8 cellular contexts compared by ENCODE assay signal in genomic region chr16:2156025-2156848, GRCh38. TPM values are rescaled to one million over a fixed set of nuclear protein-coding genes. Genes with fewer than 3 reads are reported as not detected.
A peak's percentile ranks its signal among the peaks of the same experiment; 100 is the strongest.
DNase-seq lines count a peak whose midpoint lies in the region; ATAC-seq and TF ChIP-seq lines count a peak whose summit lies in the region.

No MANE protein-coding gene starts in this region.

- peak; percentile 26 for DNase-seq in SIG-M5 treated with dmso at 0.1 percent for 504 hours (lab: John Stamatoyannopoulos, UW; ENCODE audit: unreplicated experiment)
- no peak for DNase-seq in SIG-M5 (lab: John Stamatoyannopoulos, UW)
- no peak for DNase-seq in RWPE1 (ENCODE audit: low spot score)
- DNase-seq in dermis blood vessel endothelial cell: peak; percentile 63
- DNase-seq in NCI-H345 treated with DMSO at 0.1 percent for 48 hours (lab: John Stamatoyannopoulos, UW; ENCODE audit: unreplicated experiment): no peak

- ATAC-seq in HG03159 (IDR thresholded peaks at IDR 0.05; ENCODE audit: unreplicated experiment): no peak
- ATAC-seq in GM21619 (IDR thresholded peaks at IDR 0.05; ENCODE audit: unreplicated experiment): no peak

- H3K27ac ChIP-seq in RWPE1: peak overlapping the region; percentile 100

- peak overlapping the region; percentile 72 for H3K4me3 ChIP-seq in mucosa of stomach (ENCODE audit: low read length)

- no peak for TF ChIP-seq CTCF in RWPE1 (conservative IDR thresholded peaks at IDR 0.05; ENCODE audit: low read depth)

- no peaks in the 10 kb centered on the region for H3K27me3 ChIP-seq in mucosa of stomach (ENCODE audit: control insufficient read depth, insufficient read depth, low read length)

- H3K4me1 ChIP-seq in mucosa of stomach (ENCODE audit: control insufficient read depth, insufficient read depth, low read length): peaks cover 78% of the 10 kb centered on the region

- no peaks in the 10 kb centered on the region for H3K36me3 ChIP-seq in mucosa of stomach (ENCODE audit: control insufficient read depth, insufficient read depth, low read length)

- peak overlapping the region; percentile 66 for H3K9ac ChIP-seq in mucosa of stomach (ENCODE audit: low read length)

- CTCF ChIA-PET in RWPE1 (lab: Yijun Ruan, JAX): interaction anchor here (0.5 kb wide), 2 partner anchors 165 to 237 kb away, joined by 3 read pairs; no protein-coding TSS in a partner anchor

- no peaks in the 10 kb centered on the region for H3K9me3 ChIP-seq in mucosa of stomach (ENCODE audit: control insufficient read depth, low read length)

- POLR2A ChIA-PET in RWPE1 (lab: Yijun Ruan, JAX; ENCODE audit: low non-redundant PET): interaction anchor here (0.5 to 1.5 kb wide), 7 partner anchors 7 to 144 kb away, joined by 3 to 14 read pairs (median 3); partner anchors contain the start of gene ECI1

RNA-seq across cellular contexts. Expression of gene TRAF7, which starts 0.7 kb away (rescaled TPM):
- total RNA-seq in dermis blood vessel endothelial cell: 110 and 171 TPM in 2 replicates

RNA-seq across cellular contexts. Expression of gene RAB26, which starts 7.8 kb away (rescaled TPM):
- total RNA-seq in dermis blood vessel endothelial cell: 0.34 and 0.84 TPM in 2 replicates

RNA-seq across cellular contexts. Expression of gene PKD1, which starts 20.5 kb away (rescaled TPM):
- total RNA-seq in dermis blood vessel endothelial cell: 55.6 and 77.1 TPM in 2 replicates

RNA-seq across cellular contexts. Expression of gene CASKIN1, which starts 40.2 kb away (rescaled TPM):
- total RNA-seq in dermis blood vessel endothelial cell: 0.05 and 0.17 TPM in 2 replicates

RNA-seq across cellular contexts. Expression of gene MLST8, which starts 49.0 kb away (rescaled TPM):
- 16.0 and 25.6 TPM in 2 replicates for total RNA-seq in dermis blood vessel endothelial cell

Comparison
In these comparisons a context has a peak if more than half of its experiments do, and no peak if none do; other contexts are left out.
1. DNase-seq: peak in SIG-M5 treated with dmso at 0.1 percent for 504 hours (single experiment) and dermis blood vessel endothelial cell (single experiment); none in SIG-M5 (single experiment), RWPE1 (single experiment) and NCI-H345 treated with DMSO at 0.1 percent for 48 hours (single experiment).